In the genomic region with DNA sequence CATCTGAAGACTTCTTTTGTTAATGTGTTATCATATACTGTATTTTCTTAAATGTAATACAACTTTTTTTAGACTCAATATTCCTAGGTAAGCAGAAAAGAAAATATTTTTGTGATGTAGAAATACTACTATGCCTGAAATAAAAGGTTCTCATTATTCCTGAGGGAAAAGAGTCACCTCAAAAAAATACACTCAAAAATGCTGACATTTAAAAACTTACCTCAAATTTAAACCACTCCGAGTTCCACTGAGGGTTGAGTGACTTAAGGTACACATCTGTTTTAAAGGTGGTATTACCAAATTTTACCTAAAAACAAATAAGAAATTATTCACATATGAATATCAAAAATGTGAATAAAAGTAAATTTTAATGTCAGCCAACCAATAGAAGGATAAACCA, we compare ENCODE assay signal across 25 cellular contexts. TPM values are rescaled to one million over a fixed set of nuclear protein-coding genes. Genes with fewer than 3 reads are reported as not detected.
DNase-seq lines count a peak whose midpoint lies in the region; ATAC-seq, FAIRE-seq and TF ChIP-seq lines count a peak whose summit lies in the region.
"Had no signal": no experiment of that assay in that cellular context is flagged by ENCODE, and none has a peak within 500 bp of the region (broad histone marks: within the 10 kb centered on the region; RNA-seq: fewer than 3 reads in every experiment).

No MANE protein-coding gene starts in this region.

- POLR2A ChIA-PET in activated CD4-positive, alpha-beta T cell treated with anti-CD3 and anti-CD28 coated beads, Interleukin-2, amount 10 ng/mL, durations not matched to agents 7 days and 5 days (lab: Charles Lee), result interaction anchor here (0.7 kb wide), 1 partner anchor 34 kb away, joined by 3 read pairs; no protein-coding TSS in a partner anchor

- H3K27ac Mint-ChIP-seq in activated CD4-positive, alpha-beta T cell treated with anti-CD3 and anti-CD28 coated beads, Interleukin-2, amount 10 ng/mL, durations not matched to agents 7 days and 5 days, result peak overlapping the region; percentile 17
- H3K27ac Mint-ChIP-seq: CD8-positive, alpha-beta T cell had no signal

- H4K20me1 ChIP-seq in BLaER1 treated with 17β-estradiol and CSF1 and Interleukin-3, amounts not matched to agents 10 nM and 100 nM, result no peaks in the 10 kb centered on the region; a peak in 2 of 22 replicates
- peaks cover 40% of the 10 kb centered on the region for H4K20me1 ChIP-seq in Loucy (ENCODE audit: insufficient read depth, low read length, poor library complexity, severe bottlenecking)

- peaks cover 50% of the 10 kb centered on the region for H3K36me3 Mint-ChIP-seq in activated CD4-positive, alpha-beta T cell treated with anti-CD3 and anti-CD28 coated beads, Interleukin-2, amount 10 ng/mL, durations not matched to agents 7 days and 5 days (ENCODE audit: low read depth)

- H3K4me1 Mint-ChIP-seq in activated CD4-positive, alpha-beta T cell treated with anti-CD3 and anti-CD28 coated beads, Interleukin-2, amount 10 ng/mL, durations not matched to agents 7 days and 5 days, result peaks cover 33% of the 10 kb centered on the region

- no peaks in the 10 kb centered on the region for H3K9me2 ChIP-seq in Loucy (replicated peaks; ENCODE audit: low read depth, low read length)
- H3K9me2 ChIP-seq: SK-N-SH had no signal

- no peaks in the 10 kb centered on the region for H3K9me3 Mint-ChIP-seq in activated CD4-positive, alpha-beta T cell treated with anti-CD3 and anti-CD28 coated beads, Interleukin-2, amount 10 ng/mL, durations not matched to agents 7 days and 5 days
- H3K9me3 Mint-ChIP-seq: CD8-positive, alpha-beta T cell had no signal

- H2AFZ ChIP-seq in Loucy (ENCODE audit: low read length), result no peak overlapping the region

- no peak overlapping the region for H3K27ac ChIP-seq in BLaER1 treated with 17β-estradiol and CSF1 and Interleukin-3, amounts not matched to agents 10 nM and 100 nM
- H3K27ac ChIP-seq: 22Rv1, Peyer's patch had no signal

- no peak for DNase-seq in activated CD4-positive, alpha-beta T cell treated with anti-CD3 and anti-CD28 coated beads, Interleukin-2, amount 10 ng/mL, durations not matched to agents 7 days and 5 days
- no peak for DNase-seq in activated CD4-positive, alpha-beta T cell treated with anti-CD3 and anti-CD28 coated beads, Interleukin-2, amount 50 U/mL, for 4 hours
- no peak for DNase-seq in frontal cortex (ENCODE audit: low spot score in 2 of 2)
- DNase-seq in SHP77 treated with DMSO at 0.1 percent for 48 hours (lab: John Stamatoyannopoulos, UW), result no peak
- DNase-seq: ACHN; Caco-2; CD8-positive, alpha-beta T cell; DMS79; GF-D8; KG1; MM.1S; NCI-H1417; NCI-H1694; NCI-H2029 treated with DMSO at 0.1 percent for 48 hours; NCI-H526 treated with DMSO at 0.1 percent for 48 hours; OCI-M1; Peyer's patch; SK-N-SH; SW 1271 had no signal

- H3K4me3 ChIP-seq in BLaER1 treated with 17β-estradiol and CSF1 and Interleukin-3, amounts not matched to agents 10 nM and 100 nM, result no peak overlapping the region
- H3K4me3 ChIP-seq in Loucy (ENCODE audit: low read length, poor library complexity, severe bottlenecking), result peak overlapping the region; percentile 19
- H3K4me3 ChIP-seq: Peyer's patch had no signal

- CTCF ChIA-PET in activated CD4-positive, alpha-beta T cell treated with anti-CD3 and anti-CD28 coated beads, Interleukin-2, amount 10 ng/mL, durations not matched to agents 7 days and 5 days (lab: Charles Lee), result no interaction called here

- no peak overlapping the region for H3K4me3 Mint-ChIP-seq in activated CD4-positive, alpha-beta T cell treated with anti-CD3 and anti-CD28 coated beads, Interleukin-2, amount 10 ng/mL, durations not matched to agents 7 days and 5 days
- H3K4me3 Mint-ChIP-seq: CD8-positive, alpha-beta T cell had no signal

- FAIRE-seq in frontal cortex (lab: Jason Lieb, UNC), result peak; percentile 55
- FAIRE-seq: GM12891 had no signal

- peaks cover 22 to 46% (median 31%) of the 10 kb centered on the region in 11 experiments for H3K9me3 ChIP-seq in BLaER1 treated with 17β-estradiol and CSF1 and Interleukin-3, amounts not matched to agents 10 nM and 100 nM (replicated peaks in 1 of 11)
- no peaks in the 10 kb centered on the region for H3K9me3 ChIP-seq in Loucy (ENCODE audit: insufficient read depth, low read depth, low read length)

- no peak overlapping the region for H3K9ac ChIP-seq in BLaER1 treated with 17β-estradiol and CSF1 and Interleukin-3, amounts not matched to agents 10 nM and 100 nM
- no peak overlapping the region for H3K9ac ChIP-seq in Loucy (ENCODE audit: low read depth, low read length, poor library complexity, severe bottlenecking)
- H3K9ac ChIP-seq: SK-N-SH had no signal

- ATAC-seq in GM21737 (IDR thresholded peaks at IDR 0.05; ENCODE audit: unreplicated experiment), result no peak
- no peak for ATAC-seq in HG02885 (IDR thresholded peaks at IDR 0.05; ENCODE audit: poor library complexity, unreplicated experiment)

- H3K36me3 ChIP-seq in BLaER1 treated with 17β-estradiol and CSF1 and Interleukin-3, amounts not matched to agents 10 nM and 100 nM, result peaks cover 40 to 82% (median 52%) of the 10 kb centered on the region in 11 experiments
- peaks cover 30% of the 10 kb centered on the region for H3K36me3 ChIP-seq in Loucy (ENCODE audit: insufficient read depth, low read length)

- H3K27me3 ChIP-seq in BLaER1 treated with 17β-estradiol and CSF1 and Interleukin-3, amounts not matched to agents 10 nM and 100 nM, result no peaks in the 10 kb centered on the region
- H3K27me3 ChIP-seq in Loucy (ENCODE audit: insufficient read depth, low read length, poor library complexity, severe bottlenecking), result no peaks in the 10 kb centered on the region
- H3K27me3 ChIP-seq: Peyer's patch had no signal

- peaks cover 42% of the 10 kb centered on the region; the same call in 1 of the 2 replicates for H3K79me2 ChIP-seq in Loucy (ENCODE audit: insufficient read depth, low read length)

- peak overlapping the region in 7 of 11 experiments; percentile 15 to 91 (median 45); a peak in 14 of 22 replicates for H3K4me2 ChIP-seq in BLaER1 treated with 17β-estradiol and CSF1 and Interleukin-3, amounts not matched to agents 10 nM and 100 nM
- H3K4me2 ChIP-seq in Loucy (ENCODE audit: low read depth, low read length, poor library complexity, severe bottlenecking), result peak overlapping the region; percentile 59
- H3K4me2 ChIP-seq: SK-N-SH had no signal

- H3F3A ChIP-seq in Loucy (ENCODE audit: low read depth), result no peaks in the 10 kb centered on the region; the same call in 1 of the 2 replicates

- H3K4me1 ChIP-seq in BLaER1 treated with 17β-estradiol and CSF1 and Interleukin-3, amounts not matched to agents 10 nM and 100 nM, result peaks cover 21 to 52% (median 34%) of the 10 kb centered on the region in 10 experiments
- peaks cover 42% of the 10 kb centered on the region for H3K4me1 ChIP-seq in Loucy (ENCODE audit: insufficient read depth, low read length, poor library complexity, severe bottlenecking)
- H3K4me1 ChIP-seq: Caco-2 had no signal

- TF ChIP-seq CTCF in Loucy (conservative IDR thresholded peaks at IDR 0.05; ENCODE audit: low read length), result no peak

- H3K27me3 Mint-ChIP-seq in activated CD4-positive, alpha-beta T cell treated with anti-CD3 and anti-CD28 coated beads, Interleukin-2, amount 10 ng/mL, durations not matched to agents 7 days and 5 days, result no peaks in the 10 kb centered on the region

RNA-seq across cellular contexts. Expression of gene C2CD5, which starts 9.3 kb away (rescaled TPM):
- 10 to 100 TPM; 53.1 to 61.5 TPM for total RNA-seq in activated CD4-positive, alpha-beta T cell treated with anti-CD3 and anti-CD28 coated beads, Interleukin-2, amount 10 ng/mL, durations not matched to agents 7 days and 5 days
- 131 TPM for total RNA-seq in frontal cortex
